ENCODE assay signal across 9 cellular contexts in genomic region chr13:61410669-61411297, GRCh38. TPM values are rescaled to one million over a fixed set of nuclear protein-coding genes. Genes with fewer than 3 reads are reported as not detected.
DNase-seq lines count a peak whose midpoint lies in the region; ATAC-seq and TF ChIP-seq lines count a peak whose summit lies in the region.
"Had no signal": no experiment of that assay in that cellular context is flagged by ENCODE, and none has a peak within 500 bp of the region (broad histone marks: within the 10 kb centered on the region; RNA-seq: fewer than 3 reads in every experiment).

No MANE protein-coding gene starts in this region.

- peak; percentile 43 for TF ChIP-seq CTCF in MCF 10A (IDR thresholded peaks at IDR 0.05; ENCODE audit: unreplicated experiment)
- no peak for TF ChIP-seq CTCF in breast epithelium (IDR thresholded peaks at IDR 0.05)
- peak; percentile 66 for TF ChIP-seq CTCF in epithelial cell of esophagus (IDR thresholded peaks at IDR 0.05; ENCODE audit: insufficient read depth, low read depth, low read length, missing control alignments)
- peak; percentile 12 for TF ChIP-seq CTCF in thoracic aorta (IDR thresholded peaks at IDR 0.05)
- TF ChIP-seq CTCF in CD4-positive, alpha-beta T cell (IDR thresholded peaks at IDR 0.05): no peak

- peaks cover 9% of the 10 kb centered on the region for H3K4me1 Mint-ChIP-seq in MCF 10A (ENCODE audit: insufficient read depth, unreplicated experiment)
- H3K4me1 Mint-ChIP-seq in CD4-positive, alpha-beta T cell (ENCODE audit: low read depth): no peaks in the 10 kb centered on the region

- H3K36me3 Mint-ChIP-seq in MCF 10A (ENCODE audit: insufficient read depth, unreplicated experiment): no peaks in the 10 kb centered on the region
- H3K36me3 Mint-ChIP-seq in CD4-positive, alpha-beta T cell (ENCODE audit: low read depth): no peaks in the 10 kb centered on the region

- H3K9me3 Mint-ChIP-seq in MCF 10A (ENCODE audit: unreplicated experiment): no peaks in the 10 kb centered on the region
- no peaks in the 10 kb centered on the region for H3K9me3 Mint-ChIP-seq in CD4-positive, alpha-beta T cell

- POLR2A ChIA-PET in MCF 10A (lab: Yijun Ruan, JAX): no interaction called here
- POLR2A ChIA-PET in CD4-positive, alpha-beta T cell (lab: Charles Lee): no interaction called here

- H3K27me3 ChIP-seq in breast epithelium (peaks cover 0 to 34% of the 10 kb centered on the region in 2 donors), thoracic aorta (replicated peaks; ENCODE audit: insufficient read depth) (no peaks in the 10 kb centered on the region)
- H3K27me3 ChIP-seq in CD4-positive, alpha-beta T cell (ENCODE audit: control insufficient read depth, insufficient read depth, low read length): peaks cover 19% of the 10 kb centered on the region
- H3K27me3 ChIP-seq: ovary had no signal

- DNase-seq in MCF 10A (ENCODE audit: unreplicated experiment) (peak; percentile 24), breast epithelium (ENCODE audit: low spot score in 2 of 2) (no peak), NCI-H748 (lab: John Stamatoyannopoulos, UW; ENCODE audit: unreplicated experiment) (peak; percentile 51), epithelial cell of esophagus (ENCODE audit: low read depth) (peak; percentile 36), thoracic aorta (ENCODE audit: low spot score) (no peak), NCI-H1930 (lab: John Stamatoyannopoulos, UW) (no peak)
- DNase-seq in CD4-positive, alpha-beta T cell: no peak
- no peak for DNase-seq in stimulated activated CD4-positive, alpha-beta T cell treated with anti-CD3 and anti-CD28 coated beads, Interleukin-15, amount 100 ng/mL, for 24 hours
- DNase-seq: ovary had no signal

- H3K4me3 Mint-ChIP-seq in MCF 10A (ENCODE audit: unreplicated experiment): no peak overlapping the region
- no peak overlapping the region for H3K4me3 Mint-ChIP-seq in CD4-positive, alpha-beta T cell

- H3K36me3 ChIP-seq in breast epithelium (no peaks in the 10 kb centered on the region), thoracic aorta (no peaks in the 10 kb centered on the region)
- H3K36me3 ChIP-seq: ovary had no signal

- H3K9me3 ChIP-seq in breast epithelium (no peaks in the 10 kb centered on the region), thoracic aorta (no peaks in the 10 kb centered on the region)
- no peaks in the 10 kb centered on the region for H3K9me3 ChIP-seq in CD4-positive, alpha-beta T cell (ENCODE audit: control insufficient read depth, low read length)
- H3K9me3 ChIP-seq: ovary had no signal

- BruUV-seq in MCF 10A (replicated peaks; lab: Mats Ljungman, UMichigan): no TSS peak

- ATAC-seq in thoracic aorta (ENCODE audit: insufficient number of reproducible peaks, low FRiP score, low read depth): no peak
- no peak for ATAC-seq in CD4-positive, alpha-beta T cell (ENCODE audit: poor library complexity)

- no peaks in the 10 kb centered on the region for H3K4me1 ChIP-seq in breast epithelium
- peaks cover 0 to 10% of the 10 kb centered on the region in 2 donors for H3K4me1 ChIP-seq in thoracic aorta (ENCODE audit: control insufficient read depth in 1 of 2, low read depth in 2 of 2)

- H3K27ac Mint-ChIP-seq in MCF 10A (ENCODE audit: low read depth, unreplicated experiment): no peak overlapping the region
- H3K27ac Mint-ChIP-seq in CD4-positive, alpha-beta T cell: no peak overlapping the region

- CTCF ChIA-PET in MCF 10A (lab: Yijun Ruan, JAX): interaction anchor here (0.6 to 2.8 kb wide), 16 partner anchors 9 to 962 kb away, joined by 3 to 14 read pairs (median 4); no protein-coding TSS in a partner anchor
- CTCF ChIA-PET in CD4-positive, alpha-beta T cell (lab: Charles Lee): no interaction called here

- H3K27ac ChIP-seq in breast epithelium (no peak overlapping the region), thoracic aorta (no peak overlapping the region)
- H3K27ac ChIP-seq in CD4-positive, alpha-beta T cell (ENCODE audit: low read depth, low read length): no peak overlapping the region
- H3K27ac ChIP-seq: ovary had no signal

- H3K4me3 ChIP-seq in breast epithelium (no peak overlapping the region), epithelial cell of esophagus (ENCODE audit: low read length) (no peak overlapping the region), thoracic aorta (no peak overlapping the region)
- H3K4me3 ChIP-seq: ovary had no signal

- TF ChIP-seq POLR2A in breast epithelium (IDR thresholded peaks at IDR 0.05): no peak

- H3K27me3 Mint-ChIP-seq in MCF 10A (ENCODE audit: insufficient read depth, unreplicated experiment): peaks cover 53% of the 10 kb centered on the region
- H3K27me3 Mint-ChIP-seq in CD4-positive, alpha-beta T cell: peaks cover 39% of the 10 kb centered on the region

- intact Hi-C loops in MCF 10A (cut with micrococcal nuclease) (loop anchor here (1.0 to 10.0 kb wide), 3 partner anchors 756 to 966 kb away; no protein-coding TSS in a partner anchor), breast epithelium (cut with DNase I; ENCODE audit: low total_unique reads) (no loop called here)
- intact Hi-C loops in CD4-positive, alpha-beta T cell (cut with DNase I, micrococcal nuclease): no loop called here

RNA-seq across cellular contexts. Expression of gene PCDH20, which starts 4.9 kb away (rescaled TPM):
- total RNA-seq in MCF 10A (2022) (not detected in 2 replicates), breast epithelium (under 1 TPM; 0.29 to 0.98 (median 0.64) TPM), thoracic aorta (10 to 100 TPM; 10.6 to 12.0 TPM)
- total RNA-seq in CD4-positive, alpha-beta T cell: not detected

Comparison
In these comparisons a context has a peak if more than half of its experiments do, and no peak if none do; other contexts are left out.
1. DNase-seq: peak in MCF 10A (single experiment), NCI-H748 (single experiment) and epithelial cell of esophagus (single experiment); none in breast epithelium (0 of 2), thoracic aorta (single experiment), CD4-positive, alpha-beta T cell (0 of 10), NCI-H1930 (0 of 2) and stimulated activated CD4-positive, alpha-beta T cell treated with anti-CD3 and anti-CD28 coated beads, Interleukin-15, amount 100 ng/mL, for 24 hours (single experiment).
2. CTCF ChIP-seq: peak in MCF 10A (single experiment), epithelial cell of esophagus (single experiment) and thoracic aorta (single experiment); none in breast epithelium (0 of 3) and CD4-positive, alpha-beta T cell (single experiment).
3. RNA of gene PCDH20, which starts 4.9 kb away (total RNA-seq): 10.6 to 12.0 TPM in thoracic aorta; 0.29 to 0.98 TPM in breast epithelium, not detected in CD4-positive, alpha-beta T cell and not detected in MCF 10A; every median in the first group is over 4 times any median in the second.